In genomic region chr1:36157973-36158826, GRCh38 we compare ENCODE assay signal across 9 cellular contexts. TPM values are rescaled to one million over a fixed set of nuclear protein-coding genes. Genes with fewer than 3 reads are reported as not detected.
DNase-seq lines count a peak whose midpoint lies in the region; ATAC-seq, FAIRE-seq and TF ChIP-seq lines count a peak whose summit lies in the region.
"Had no signal": no experiment of that assay in that cellular context is flagged by ENCODE, and none has a peak within 500 bp of the region (broad histone marks: within the 10 kb centered on the region; RNA-seq: fewer than 3 reads in every experiment).

No MANE protein-coding gene starts in this region.

- BruUV-seq in GM12878 (replicated peaks; lab: Mats Ljungman, UMichigan) = TSS peak; percentile 51

- H3K4me1 ChIP-seq in GM12878 (ENCODE audit: control insufficient read depth, insufficient read depth, low read length) (peaks cover 47% of the 10 kb centered on the region), upper lobe of right lung (peaks cover 69% of the 10 kb centered on the region)

- peak overlapping the region; percentile 82 for H3K9ac ChIP-seq in GM12878 (ENCODE audit: control insufficient read depth, insufficient read depth, low read length)

- peak; percentile 7 for DNase-seq in activated naive CD4-positive, alpha-beta T cell treated with Interleukin-2 at 50 U/mL for 16 hours
- DNase-seq in activated naive CD4-positive, alpha-beta T cell treated with anti-CD3 and anti-CD28 coated beads, Interleukin-2, amount 50 U/mL, for 16 hours = no peak
- no peak for DNase-seq in GM12878 (ENCODE audit: low read depth, low spot score)
- DNase-seq in memory B cell (ENCODE audit: low spot score in 2 of 2) = no peak
- no peak for DNase-seq in upper lobe of right lung
- DNase-seq in NCI-H524 treated with DMSO at 0.1 percent for 48 hours (lab: John Stamatoyannopoulos, UW) = no peak
- no peak for DNase-seq in omental fat pad (ENCODE audit: low spot score)
- DNase-seq in effector CD8-positive, alpha-beta T cell (lab: John Stamatoyannopoulos, UW) = no peak
- DNase-seq: NCI-H1105 had no signal

- CTCF ChIA-PET in GM12878 (lab: Yijun Ruan, JAX) = interaction anchor here (7.3 to 10.2 kb wide), 2 partner anchors 8 to 31 kb away, joined by 136 to 262 read pairs; partner anchors contain the start of gene TRAPPC3

- no peak for TF ChIP-seq RAD21 in GM12878 (IDR thresholded peaks at IDR 0.05; ENCODE audit: insufficient read depth, low read depth, low read length)

- H3K4me1 Mint-ChIP-seq in memory B cell = peaks cover 48% of the 10 kb centered on the region

- no peaks in the 10 kb centered on the region for H3K9me3 Mint-ChIP-seq in memory B cell

- peak overlapping the region; percentile 85 for H3K27ac ChIP-seq in GM12878 (ENCODE audit: control insufficient read depth, insufficient read depth)
- peak overlapping the region; percentile 99 for H3K27ac ChIP-seq in upper lobe of right lung

- H3K4me3 Mint-ChIP-seq in memory B cell = peak overlapping the region; percentile 88

- H4K20me1 ChIP-seq in GM12878 (ENCODE audit: control insufficient read depth, insufficient read depth) = no peaks in the 10 kb centered on the region; the same call in 1 of the 2 replicates

- RAD21 ChIA-PET in GM12878 (lab: Charles Lee; ENCODE audit: unreplicated experiment) = interaction anchor here (1.0 to 6.3 kb wide), 2 partner anchors 7 to 9 kb away, joined by 3 to 146 read pairs; partner anchors contain the start of gene TRAPPC3

- H3K9me3 ChIP-seq in GM12878 (replicated peaks; ENCODE audit: control insufficient read depth, insufficient read depth, low read length) (no peaks in the 10 kb centered on the region), upper lobe of right lung (no peaks in the 10 kb centered on the region)

- no peaks in the 10 kb centered on the region for H3K27me3 Mint-ChIP-seq in memory B cell

- H3K27ac Mint-ChIP-seq in memory B cell = peak overlapping the region; percentile 86

- no peak for TF ChIP-seq EP300 in GM12878 (IDR thresholded peaks at IDR 0.05; ENCODE audit: borderline replicate concordance in 1 of 2, control insufficient read depth in 1 of 2, low read depth in 2 of 2, low read length in 2 of 2)

- SMC1A ChIA-PET in GM12878 (lab: Charles Lee; ENCODE audit: uncharacterized antibody, unreplicated experiment) = interaction anchor here (0.6 to 1.3 kb wide), 3 partner anchors 30 to 128 kb away, joined by 3 to 4 read pairs (median 3); no protein-coding TSS in a partner anchor

- intact Hi-C loops in GM12878 (cut with micrococcal nuclease; ENCODE audit: unreplicated experiment) = loop anchor here (10.0 kb wide), 1 partner anchor 227 kb away; the partner anchor contains the start of gene STK40
- intact Hi-C loops in upper lobe of right lung (cut with DNase I) = no loop called here

- peaks cover 0 to 8% of the 10 kb centered on the region in 2 experiments; a peak in 2 of 4 replicates for H3K36me3 ChIP-seq in GM12878 (ENCODE audit: control insufficient read depth in 2 of 2, insufficient read depth in 2 of 2, low read length in 1 of 2)
- H3K36me3 ChIP-seq in upper lobe of right lung = no peaks in the 10 kb centered on the region

- H3K79me2 ChIP-seq in GM12878 (ENCODE audit: control insufficient read depth, insufficient read depth, low read length) = peaks cover 80% of the 10 kb centered on the region

- H3K27me3 ChIP-seq in GM12878 (replicated peaks in 1 of 2; ENCODE audit: control insufficient read depth in 2 of 2, insufficient read depth in 2 of 2, low read length in 1 of 2) (no peaks in the 10 kb centered on the region), upper lobe of right lung (no peaks in the 10 kb centered on the region)

- H3K4me3 ChIP-seq in GM12878 (peak overlapping the region; percentile 99), upper lobe of right lung (peak overlapping the region; percentile 97)

- no peak for ATAC-seq in GM12878
- no peak for ATAC-seq in memory B cell (ENCODE audit: low read depth)
- ATAC-seq in upper lobe of right lung = no peak
- no peak for ATAC-seq in omental fat pad (ENCODE audit: low FRiP score)

- TF ChIP-seq POLR2A in GM12878 (IDR thresholded peaks at IDR 0.05; ENCODE audit: low read depth, low read length) = 0 out of 2 replicates have a peak, but pooled peaks have one; percentile 4

- no peak overlapping the region for H2AFZ ChIP-seq in GM12878 (ENCODE audit: control insufficient read depth, low read depth, low read length)

- no peaks in the 10 kb centered on the region for H3K36me3 Mint-ChIP-seq in memory B cell

- POLR2A ChIA-PET in GM12878 (lab: Charles Lee) = interaction anchor here (3.7 kb wide), 1 partner anchor 65 kb away, joined by 13 read pairs; the partner anchor contains the start of gene THRAP3

- no peak for TF ChIP-seq CTCF in GM12878 (IDR thresholded peaks at IDR 0.05 in 2 of 3, conservative IDR thresholded peaks at IDR 0.05 in 1 of 3; ENCODE audit: control insufficient read depth in 2 of 3, extremely low read depth in 1 of 3, insufficient read depth in 1 of 3, low read depth in 3 of 3, low read length in 3 of 3)
- TF ChIP-seq CTCF in upper lobe of right lung (IDR thresholded peaks at IDR 0.05) = no peak
- TF ChIP-seq CTCF in omental fat pad (IDR thresholded peaks at IDR 0.05) = no peak

- in situ Hi-C loops in GM12878 (cut with MboI) = no loop called here

- H3K4me2 ChIP-seq in GM12878 (ENCODE audit: control insufficient read depth, insufficient read depth) = peak overlapping the region; percentile 98

- FAIRE-seq in GM12878 (lab: Jason Lieb, UNC) = no peak

- WGBS in GM12878 (ENCODE audit: insufficient coverage, insufficient replicate concordance, low lambda C conversion rate, missing lambda C conversion rate) = 81% methylated on average over 9 of the region's 9 CpGs

TF ChIP-seq in GM12878, 131 proteins besides CTCF, POLR2A, EP300 and RAD21 (continues in another document):
- TF ChIP-seq EGR1 (IDR thresholded peaks at IDR 0.05; ENCODE audit: borderline replicate concordance in 1 of 2, low read depth in 2 of 2, low read length in 2 of 2) = no peak

RNA-seq across cellular contexts. Expression of gene MAP7D1, which starts 2.2 kb away (rescaled TPM):
- total RNA-seq in GM12878 (2013; cell fraction: nucleolus; rRNA removed) = 40.9 and 49.7 TPM in 2 replicates
- total RNA-seq in GM12878 (2014; rRNA removed) (36.2 and 44.4 TPM in 2 replicates), GM12878 (2014; rRNA removed; fragmentation: Illumina TruSeq; extraction: Trizol) (26.9 and 32.0 TPM in 2 replicates), GM12878 (2021) (95.6 and 97.6 TPM in 2 replicates), upper lobe of right lung (114 TPM), omental fat pad (100 to 1,000 TPM in 3 of 4 donors, 10 to 100 TPM in 1; 73.3 to 244 (median 115) TPM)
- 26.1 TPM for polyA plus RNA-seq in GM12878 (2011; ENCODE audit: low read depth)
- polyA plus RNA-seq in GM12878 (2011; rRNA removed) (10.2 and 16.4 TPM in 2 replicates), GM12878 (2014; fragmentation: Illumina TruSeq; extraction: Trizol) (17.8 and 38.9 TPM in 2 replicates), GM12878 (2014; fragmentation: Nextera tagmentation; extraction: Ambion mirVana) (10 to 100 TPM in 1 of 2 experiments, 1 to 10 TPM in 1; 4.4 to 11.2 TPM), GM12878 (2014; rRNA removed) (45.3 and 55.6 TPM in 2 replicates), GM12878 (2016; fragmentation: Nextera tagmentation; extraction: Ambion mirVana) (10 to 100 TPM; 10.0 to 14.4 TPM)
- polyA plus RNA-seq in GM12878 (2011; cell fraction: cytosol; rRNA removed) = 16.5 and 22.1 TPM in 2 replicates
- polyA plus RNA-seq in GM12878 (2011; cell fraction: nucleus; rRNA removed) = 40.7 and 54.8 TPM in 2 replicates
- 34.5 and 44.0 TPM in 2 replicates for polyA plus RNA-seq in GM12878 (2012)
- 9.6 and 19.9 TPM in 2 replicates for polyA minus RNA-seq in GM12878 (2011; rRNA and poly(A)+ RNA removed)
- 19.1 and 22.8 TPM in 2 replicates for polyA minus RNA-seq in GM12878 (2011; cell fraction: cytosol; rRNA and poly(A)+ RNA removed)
- polyA minus RNA-seq in GM12878 (2011; cell fraction: nucleus; rRNA and poly(A)+ RNA removed) = 8.7 and 20.3 TPM in 2 replicates

RNA-seq across cellular contexts. Expression of gene TRAPPC3, which starts 8.9 kb away (rescaled TPM):
- 29.1 and 32.2 TPM in 2 replicates for total RNA-seq in GM12878 (2013; cell fraction: nucleolus; rRNA removed)
- 68.0 and 72.2 TPM in 2 replicates for total RNA-seq in GM12878 (2014; rRNA removed)
- 59.7 and 59.9 TPM in 2 replicates for total RNA-seq in GM12878 (2014; rRNA removed; fragmentation: Illumina TruSeq; extraction: Trizol)
- total RNA-seq in GM12878 (2021) = 54.4 and 60.0 TPM in 2 replicates
- polyA plus RNA-seq in GM12878 (2011; ENCODE audit: low read depth) = 43.1 TPM
- 75.3 and 80.2 TPM in 2 replicates for polyA plus RNA-seq in GM12878 (2011; rRNA removed)
- polyA plus RNA-seq in GM12878 (2011; cell fraction: cytosol; rRNA removed) = 60.3 and 63.1 TPM in 2 replicates
- polyA plus RNA-seq in GM12878 (2011; cell fraction: nucleus; rRNA removed) = 37.8 and 39.7 TPM in 2 replicates
- polyA plus RNA-seq in GM12878 (2012) = 39.8 and 44.0 TPM in 2 replicates
- 77.8 and 93.7 TPM in 2 replicates for polyA plus RNA-seq in GM12878 (2014; fragmentation: Illumina TruSeq; extraction: Trizol)
- 10 to 100 TPM; 14.7 to 24.5 TPM for polyA plus RNA-seq in GM12878 (2014; fragmentation: Nextera tagmentation; extraction: Ambion mirVana)
- polyA plus RNA-seq in GM12878 (2014; rRNA removed) = 73.1 and 74.9 TPM in 2 replicates
- 100 to 1,000 TPM; 113 to 122 TPM for polyA plus RNA-seq in GM12878 (2016; fragmentation: Nextera tagmentation; extraction: Ambion mirVana)
- polyA minus RNA-seq in GM12878 (2011; rRNA and poly(A)+ RNA removed) = 22.7 and 23.2 TPM in 2 replicates
- polyA minus RNA-seq in GM12878 (2011; cell fraction: cytosol; rRNA and poly(A)+ RNA removed) = 11.0 and 13.9 TPM in 2 replicates
- 6.9 and 11.8 TPM in 2 replicates for polyA minus RNA-seq in GM12878 (2011; cell fraction: nucleus; rRNA and poly(A)+ RNA removed)
- 63.1 TPM for total RNA-seq in upper lobe of right lung
- total RNA-seq in omental fat pad = 100 to 1,000 TPM in 1 of 4 donors, 10 to 100 TPM in 3; 76.3 to 104 (median 83.2) TPM

RNA-seq across cellular contexts. Expression of gene COL8A2, which starts 33.2 kb away (rescaled TPM):
- 0.10 and 0.29 TPM in 2 replicates for total RNA-seq in GM12878 (2013; cell fraction: nucleolus; rRNA removed)
- total RNA-seq in GM12878 (2014; rRNA removed) = 0.05 TPM in 1 of 2 replicates, not detected in the other
- total RNA-seq in GM12878 (2014; rRNA removed; fragmentation: Illumina TruSeq; extraction: Trizol) = not detected in 2 replicates
- total RNA-seq in GM12878 (2021) = 0.08 TPM in 1 of 2 replicates, not detected in the other
- 0.05 TPM for polyA plus RNA-seq in GM12878 (2011; ENCODE audit: low read depth)
- not detected in 2 replicates for polyA plus RNA-seq in GM12878 (2011; rRNA removed)
- not detected in 2 replicates for polyA plus RNA-seq in GM12878 (2011; cell fraction: cytosol; rRNA removed)
- polyA plus RNA-seq in GM12878 (2011; cell fraction: nucleus; rRNA removed) = 0.03 TPM in 1 of 2 replicates, not detected in the other
- 0.03 and 0.07 TPM in 2 replicates for polyA plus RNA-seq in GM12878 (2012)
- polyA plus RNA-seq in GM12878 (2014; fragmentation: Illumina TruSeq; extraction: Trizol) = 0.01 TPM in 1 of 2 replicates, not detected in the other
- polyA plus RNA-seq in GM12878 (2014; fragmentation: Nextera tagmentation; extraction: Ambion mirVana) = not detected
- polyA plus RNA-seq in GM12878 (2014; rRNA removed) = 0.03 TPM in 1 of 2 replicates, not detected in the other
- not detected for polyA plus RNA-seq in GM12878 (2016; fragmentation: Nextera tagmentation; extraction: Ambion mirVana)
- not detected in 2 replicates for polyA minus RNA-seq in GM12878 (2011; rRNA and poly(A)+ RNA removed)
- not detected in 2 replicates for polyA minus RNA-seq in GM12878 (2011; cell fraction: cytosol; rRNA and poly(A)+ RNA removed)
- not detected in 2 replicates for polyA minus RNA-seq in GM12878 (2011; cell fraction: nucleus; rRNA and poly(A)+ RNA removed)
- total RNA-seq in upper lobe of right lung = 16.2 TPM
- total RNA-seq in omental fat pad = 1 to 10 TPM; 2.7 to 6.4 (median 3.7) TPM
